Comparison of ENCODE assay signal across 8 cellular contexts in the genomic region with DNA sequence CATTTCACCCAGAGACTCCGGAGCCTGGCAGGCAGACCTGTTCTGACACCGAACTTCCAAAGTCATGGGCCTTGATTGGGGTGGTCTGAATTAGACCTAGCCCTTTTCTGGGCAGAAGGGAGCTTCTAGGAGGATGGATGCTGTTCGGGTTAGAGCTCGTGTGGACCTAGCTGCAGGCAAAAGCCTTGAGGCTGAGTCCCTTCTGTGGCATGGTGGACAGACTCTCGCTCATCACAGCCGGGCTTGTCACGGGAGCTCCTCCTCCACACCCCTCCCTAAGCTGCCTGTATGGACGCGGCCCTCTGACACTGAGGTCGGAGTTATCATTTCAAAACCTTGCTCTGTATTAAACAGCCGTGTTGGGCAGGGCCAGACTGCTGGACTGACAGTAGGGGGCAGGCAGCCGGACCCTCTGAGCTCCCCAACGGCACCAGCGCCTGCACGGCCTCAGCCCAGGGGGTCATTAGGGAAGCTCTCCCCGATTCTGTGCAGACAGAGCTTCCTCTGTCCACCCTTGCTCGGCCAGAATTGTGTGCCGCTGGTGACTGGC. TPM values are rescaled to one million over a fixed set of nuclear protein-coding genes. Genes with fewer than 3 reads are reported as not detected.
DNase-seq lines count a peak whose midpoint lies in the region; ATAC-seq and TF ChIP-seq lines count a peak whose summit lies in the region.

No MANE protein-coding gene starts in this region.

- peak overlapping the region; percentile 86 for H3K4me3 ChIP-seq in Loucy (ENCODE audit: low read length, poor library complexity, severe bottlenecking)
- no peak overlapping the region for H3K4me3 ChIP-seq in liver (ENCODE audit: low read depth in 1 of 3, low read length in 3 of 3)
- no peak overlapping the region for H3K4me3 ChIP-seq in WERI-Rb-1 (ENCODE audit: low read depth, low read length)

- ATAC-seq in GM21381 (IDR thresholded peaks at IDR 0.05; ENCODE audit: unreplicated experiment) = peak; percentile 21

- peak overlapping the region; percentile 97 for H3K4me2 ChIP-seq in Loucy (ENCODE audit: low read depth, low read length, poor library complexity, severe bottlenecking)

- H3F3A ChIP-seq in Loucy (ENCODE audit: low read depth) = peaks cover 7% of the 10 kb centered on the region; the same call in 1 of the 2 replicates

- TF ChIP-seq POLR2A in GM10847 (IDR thresholded peaks at IDR 0.05; ENCODE audit: extremely low read depth, insufficient read length) = peak; percentile 14

- H3K9ac ChIP-seq in Loucy (ENCODE audit: low read depth, low read length, poor library complexity, severe bottlenecking) (peak overlapping the region; percentile 97), liver (ENCODE audit: low read depth in 1 of 2, low read length in 2 of 2) (no peak overlapping the region)

- H3K36me3 ChIP-seq in Loucy (ENCODE audit: insufficient read depth, low read length) (peaks cover 12% of the 10 kb centered on the region; the same call in 1 of the 2 replicates), liver (ENCODE audit: control insufficient read depth in 4 of 4, insufficient read depth in 3 of 4, low read depth in 1 of 4, low read length in 3 of 4) (peaks cover 0 to 1% (median 0%) of the 10 kb centered on the region in 4 donors), WERI-Rb-1 (no peaks in the 10 kb centered on the region)

- H3K4me1 ChIP-seq in Loucy (ENCODE audit: insufficient read depth, low read length, poor library complexity, severe bottlenecking) (peaks cover 45% of the 10 kb centered on the region), liver (ENCODE audit: control insufficient read depth in 4 of 4, insufficient read depth in 4 of 4, low read length in 3 of 4) (peaks cover 5 to 36% (median 21%) of the 10 kb centered on the region in 4 donors)

- H3K9me2 ChIP-seq in Loucy (replicated peaks; ENCODE audit: low read depth, low read length) = no peaks in the 10 kb centered on the region

- H3K9me3 ChIP-seq in Loucy (ENCODE audit: insufficient read depth, low read depth, low read length) = no peaks in the 10 kb centered on the region
- H3K9me3 ChIP-seq in liver (ENCODE audit: control insufficient read depth in 4 of 4, low read length in 3 of 4) = no peaks in the 10 kb centered on the region
- H3K9me3 ChIP-seq in WERI-Rb-1 (ENCODE audit: severe bottlenecking) = no peaks in the 10 kb centered on the region

- H4K20me1 ChIP-seq in Loucy (ENCODE audit: insufficient read depth, low read length, poor library complexity, severe bottlenecking) = peaks cover 11% of the 10 kb centered on the region

- DNase-seq in dedifferentiated amniotic fluid mesenchymal stem cell (ENCODE audit: extremely low spot score) (no peak), occipital lobe (lab: John Stamatoyannopoulos, UW) (no peak), NCI-H1694 treated with DMSO at 0.1 percent for 48 hours (lab: John Stamatoyannopoulos, UW) (no peak), WERI-Rb-1 (no peak)

- H2AFZ ChIP-seq in Loucy (ENCODE audit: low read length) = no peak overlapping the region

- no peak for TF ChIP-seq RAD21 in liver (IDR thresholded peaks at IDR 0.05)

- peaks cover 6% of the 10 kb centered on the region for H3K27me3 ChIP-seq in Loucy (ENCODE audit: insufficient read depth, low read length, poor library complexity, severe bottlenecking)
- H3K27me3 ChIP-seq in liver (ENCODE audit: control insufficient read depth in 4 of 4, insufficient read depth in 4 of 4, low read length in 3 of 4) = no peaks in the 10 kb centered on the region
- no peaks in the 10 kb centered on the region for H3K27me3 ChIP-seq in WERI-Rb-1 (ENCODE audit: insufficient read depth, low read depth, severe bottlenecking)

- TF ChIP-seq CTCF in Loucy (conservative IDR thresholded peaks at IDR 0.05; ENCODE audit: low read length) (peak; percentile 53), liver (IDR thresholded peaks at IDR 0.05; ENCODE audit: low read depth, low read length, missing input control) (no peak), WERI-Rb-1 (IDR thresholded peaks at IDR 0.05; ENCODE audit: low read depth, low read length) (no peak)

- peak overlapping the region; percentile 14 to 40 for H3K27ac ChIP-seq in liver (ENCODE audit: low read depth in 1 of 2, low read length in 2 of 2)
- H3K27ac ChIP-seq in WERI-Rb-1 = no peak overlapping the region

- H3K79me2 ChIP-seq in Loucy (ENCODE audit: insufficient read depth, low read length) = peaks cover 67% of the 10 kb centered on the region

- WGBS in liver = 81% methylated on average over 18 of the region's 18 CpGs

TF ChIP-seq in liver, 16 proteins besides CTCF, POLR2A, EP300 and RAD21:
- TF ChIP-seq SP1 (IDR thresholded peaks at IDR 0.05) = no peak
- TF ChIP-seq FOXA2 (IDR thresholded peaks at IDR 0.05) = no peak
- TF ChIP-seq, protein P1, sequence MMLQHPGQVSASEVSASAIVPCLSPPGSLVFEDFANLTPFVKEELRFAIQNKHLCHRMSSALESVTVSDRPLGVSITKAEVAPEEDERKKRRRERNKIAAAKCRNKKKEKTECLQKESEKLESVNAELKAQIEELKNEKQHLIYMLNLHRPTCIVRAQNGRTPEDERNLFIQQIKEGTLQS (IDR thresholded peaks at IDR 0.05) = no peak
- no peak for TF ChIP-seq EGR1 (IDR thresholded peaks at IDR 0.05; ENCODE audit: low read depth in 2 of 2)
- TF ChIP-seq, protein P2, sequence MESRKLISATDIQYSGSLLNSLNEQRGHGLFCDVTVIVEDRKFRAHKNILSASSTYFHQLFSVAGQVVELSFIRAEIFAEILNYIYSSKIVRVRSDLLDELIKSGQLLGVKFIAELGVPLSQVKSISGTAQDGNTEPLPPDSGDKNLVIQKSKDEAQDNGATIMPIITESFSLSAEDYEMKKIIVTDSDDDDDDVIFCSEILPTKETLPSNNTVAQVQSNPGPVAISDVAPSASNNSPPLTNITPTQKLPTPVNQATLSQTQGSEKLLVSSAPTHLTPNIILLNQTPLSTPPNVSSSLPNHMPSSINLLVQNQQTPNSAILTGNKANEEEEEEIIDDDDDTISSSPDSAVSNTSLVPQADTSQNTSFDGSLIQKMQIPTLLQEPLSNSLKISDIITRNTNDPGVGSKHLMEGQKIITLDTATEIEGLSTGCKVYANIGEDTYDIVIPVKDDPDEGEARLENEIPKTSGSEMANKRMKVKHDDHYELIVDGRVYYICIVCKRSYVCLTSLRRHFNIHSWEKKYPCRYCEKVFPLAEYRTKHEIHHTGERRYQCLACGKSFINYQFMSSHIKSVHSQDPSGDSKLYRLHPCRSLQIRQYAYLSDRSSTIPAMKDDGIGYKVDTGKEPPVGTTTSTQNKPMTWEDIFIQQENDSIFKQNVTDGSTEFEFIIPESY (IDR thresholded peaks at IDR 0.05) = no peak
- TF ChIP-seq RXRA (IDR thresholded peaks at IDR 0.05) = no peak
- TF ChIP-seq TAF1 (conservative IDR thresholded peaks at IDR 0.05) = no peak
- TF ChIP-seq, protein P3, sequence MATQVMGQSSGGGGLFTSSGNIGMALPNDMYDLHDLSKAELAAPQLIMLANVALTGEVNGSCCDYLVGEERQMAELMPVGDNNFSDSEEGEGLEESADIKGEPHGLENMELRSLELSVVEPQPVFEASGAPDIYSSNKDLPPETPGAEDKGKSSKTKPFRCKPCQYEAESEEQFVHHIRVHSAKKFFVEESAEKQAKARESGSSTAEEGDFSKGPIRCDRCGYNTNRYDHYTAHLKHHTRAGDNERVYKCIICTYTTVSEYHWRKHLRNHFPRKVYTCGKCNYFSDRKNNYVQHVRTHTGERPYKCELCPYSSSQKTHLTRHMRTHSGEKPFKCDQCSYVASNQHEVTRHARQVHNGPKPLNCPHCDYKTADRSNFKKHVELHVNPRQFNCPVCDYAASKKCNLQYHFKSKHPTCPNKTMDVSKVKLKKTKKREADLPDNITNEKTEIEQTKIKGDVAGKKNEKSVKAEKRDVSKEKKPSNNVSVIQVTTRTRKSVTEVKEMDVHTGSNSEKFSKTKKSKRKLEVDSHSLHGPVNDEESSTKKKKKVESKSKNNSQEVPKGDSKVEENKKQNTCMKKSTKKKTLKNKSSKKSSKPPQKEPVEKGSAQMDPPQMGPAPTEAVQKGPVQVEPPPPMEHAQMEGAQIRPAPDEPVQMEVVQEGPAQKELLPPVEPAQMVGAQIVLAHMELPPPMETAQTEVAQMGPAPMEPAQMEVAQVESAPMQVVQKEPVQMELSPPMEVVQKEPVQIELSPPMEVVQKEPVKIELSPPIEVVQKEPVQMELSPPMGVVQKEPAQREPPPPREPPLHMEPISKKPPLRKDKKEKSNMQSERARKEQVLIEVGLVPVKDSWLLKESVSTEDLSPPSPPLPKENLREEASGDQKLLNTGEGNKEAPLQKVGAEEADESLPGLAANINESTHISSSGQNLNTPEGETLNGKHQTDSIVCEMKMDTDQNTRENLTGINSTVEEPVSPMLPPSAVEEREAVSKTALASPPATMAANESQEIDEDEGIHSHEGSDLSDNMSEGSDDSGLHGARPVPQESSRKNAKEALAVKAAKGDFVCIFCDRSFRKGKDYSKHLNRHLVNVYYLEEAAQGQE (IDR thresholded peaks at IDR 0.05) = no peak
- TF ChIP-seq, protein P4, sequence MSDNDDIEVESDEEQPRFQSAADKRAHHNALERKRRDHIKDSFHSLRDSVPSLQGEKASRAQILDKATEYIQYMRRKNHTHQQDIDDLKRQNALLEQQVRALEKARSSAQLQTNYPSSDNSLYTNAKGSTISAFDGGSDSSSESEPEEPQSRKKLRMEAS (IDR thresholded peaks at IDR 0.05) = no peak
- no peak for TF ChIP-seq YY1 (IDR thresholded peaks at IDR 0.05)
- no peak for TF ChIP-seq FOXA1 (IDR thresholded peaks at IDR 0.05)
- no peak for TF ChIP-seq GABPA (IDR thresholded peaks at IDR 0.05 in 1 of 2, conservative IDR thresholded peaks at IDR 0.05 in 1 of 2)

RNA-seq across cellular contexts. Expression of a gene that starts 2.2 kb away (rescaled TPM):
- total RNA-seq in liver (1 to 10 TPM; 4.4 to 6.2 TPM), occipital lobe (1.6 TPM)
- 1 to 10 TPM; 4.3 to 4.6 TPM for polyA plus RNA-seq in liver

RNA-seq across cellular contexts. Expression of a gene that starts 29.4 kb away (rescaled TPM):
- total RNA-seq in liver (under 1 TPM; 0.05 to 0.08 TPM), occipital lobe (0.16 TPM)
- under 1 TPM in 1 of 2 donors, not detected in 1; 0.02 TPM for polyA plus RNA-seq in liver
